8 cellular contexts compared by ENCODE assay signal in genomic region chr5:36734422-36734821, GRCh38.
DNase-seq lines count a peak whose midpoint lies in the region; ATAC-seq, FAIRE-seq and TF ChIP-seq lines count a peak whose summit lies in the region.
"Had no signal": no experiment of that assay in that cellular context is flagged by ENCODE, and none has a peak within 500 bp of the region (broad histone marks: within the 10 kb centered on the region; RNA-seq: fewer than 3 reads in every experiment).

No MANE protein-coding gene starts in this region.

- H4K20me1 ChIP-seq in Loucy (ENCODE audit: insufficient read depth, low read length, poor library complexity, severe bottlenecking) (no peaks in the 10 kb centered on the region), K562 (replicated peaks; ENCODE audit: control insufficient read depth, insufficient read depth, low read length) (no peaks in the 10 kb centered on the region), neural cell (ENCODE audit: insufficient read depth) (no peaks in the 10 kb centered on the region)

- no peaks in the 10 kb centered on the region for H3K9me3 Mint-ChIP-seq in natural killer cell
- H3K9me3 Mint-ChIP-seq: nephron had no signal

- H3K79me2 ChIP-seq in Loucy (ENCODE audit: insufficient read depth, low read length) (no peaks in the 10 kb centered on the region), K562 (ENCODE audit: control insufficient read depth, insufficient read depth, low read length) (no peaks in the 10 kb centered on the region), neural cell (replicated peaks; ENCODE audit: insufficient read depth, low read length) (no peaks in the 10 kb centered on the region)

- in situ Hi-C loops in K562 (cut with MboI), result loop anchor here (10.0 to 25.0 kb wide), 2 partner anchors 210 to 1453 kb away; no protein-coding TSS in a partner anchor

- peak; percentile 41 for TF ChIP-seq CTCF in Loucy (conservative IDR thresholded peaks at IDR 0.05; ENCODE audit: low read length)
- TF ChIP-seq CTCF in K562 (IDR thresholded peaks at IDR 0.05 in 2 of 3, conservative IDR thresholded peaks at IDR 0.05 in 1 of 3; ENCODE audit: insufficient read depth in 2 of 3, low read depth in 1 of 3, low read length in 3 of 3), result peak; percentile 33 to 67 (median 58); a peak in 5 of 6 replicates
- peak; percentile 33 for TF ChIP-seq CTCF in neural cell (IDR thresholded peaks at IDR 0.05; ENCODE audit: poor library complexity, severe bottlenecking)
- TF ChIP-seq CTCF in natural killer cell (IDR thresholded peaks at IDR 0.05), result no peak

- H3K27me3 ChIP-seq in Loucy (ENCODE audit: insufficient read depth, low read length, poor library complexity, severe bottlenecking) (no peaks in the 10 kb centered on the region), K562 (ENCODE audit: control insufficient read depth in 2 of 2, insufficient read depth in 2 of 2, low read length in 2 of 2) (peaks cover 2 to 5% of the 10 kb centered on the region in 2 experiments; a peak in 2 of 5 replicates), neural cell (ENCODE audit: insufficient read depth, low read depth, low read length) (no peaks in the 10 kb centered on the region)

- TF ChIP-seq RAD21 in K562 (CRISPR knock-in tag; conservative IDR thresholded peaks at IDR 0.05 in 1 of 2, IDR thresholded peaks at IDR 0.05 in 1 of 2) (peak; percentile 77 to 80), neural cell (conservative IDR thresholded peaks at IDR 0.05) (peak; percentile 41)

- no peaks in the 10 kb centered on the region for H3K36me3 ChIP-seq in Loucy (ENCODE audit: insufficient read depth, low read length)
- no peaks in the 10 kb centered on the region for H3K36me3 ChIP-seq in K562 (ENCODE audit: control insufficient read depth, insufficient read depth, low read length)
- no peaks in the 10 kb centered on the region for H3K36me3 ChIP-seq in neural cell (ENCODE audit: insufficient read depth, low read length)

- H3K4me2 ChIP-seq in Loucy (ENCODE audit: low read depth, low read length, poor library complexity, severe bottlenecking), result no peak overlapping the region
- H3K4me2 ChIP-seq in K562 (ENCODE audit: insufficient read depth, low read length), result no peak overlapping the region
- no peak overlapping the region for H3K4me2 ChIP-seq in neural cell (ENCODE audit: low read length)

- FAIRE-seq in K562 (lab: Jason Lieb, UNC) (peak; percentile 87), H54 (lab: Jason Lieb, UNC) (no peak)

- H3F3A ChIP-seq in Loucy (ENCODE audit: low read depth) (no peaks in the 10 kb centered on the region), neural cell (ENCODE audit: insufficient read depth, low read length, poor library complexity, severe bottlenecking) (no peaks in the 10 kb centered on the region)

- H3K4me1 Mint-ChIP-seq in natural killer cell, result no peaks in the 10 kb centered on the region

- ATAC-seq in K562 (peak; percentile 86), natural killer cell (no peak), GM21576 (IDR thresholded peaks at IDR 0.05; ENCODE audit: unreplicated experiment) (no peak)

- H3K36me3 Mint-ChIP-seq in natural killer cell, result no peaks in the 10 kb centered on the region

- no peak for TF ChIP-seq EP300 in K562 (IDR thresholded peaks at IDR 0.05; ENCODE audit: low read length)
- TF ChIP-seq EP300 in neural cell (conservative IDR thresholded peaks at IDR 0.05; ENCODE audit: poor library complexity, severe bottlenecking), result no peak

- H3K4me3 Mint-ChIP-seq in natural killer cell, result no peak overlapping the region
- H3K4me3 Mint-ChIP-seq: nephron had no signal

- CTCF ChIA-PET in K562 (lab: Yijun Ruan, JAX; ENCODE audit: low intra/inter-chr PET ratio), result interaction anchor here (0.6 to 2.2 kb wide), 6 partner anchors 136 to 307 kb away, joined by 3 to 12 read pairs (median 4); no protein-coding TSS in a partner anchor

- H3K9ac ChIP-seq in Loucy (ENCODE audit: low read depth, low read length, poor library complexity, severe bottlenecking) (no peak overlapping the region), K562 (ENCODE audit: insufficient read depth in 1 of 2, low read depth in 2 of 2, low read length in 2 of 2) (no peak overlapping the region), neural cell (ENCODE audit: low read length) (no peak overlapping the region)

- H3K27ac ChIP-seq in K562 (ENCODE audit: extremely low read depth, low read depth, low read length), result no peak overlapping the region
- no peak overlapping the region for H3K27ac ChIP-seq in neural cell (ENCODE audit: low read length)

- no peaks in the 10 kb centered on the region for H3K9me3 ChIP-seq in Loucy (ENCODE audit: insufficient read depth, low read depth, low read length)
- no peaks in the 10 kb centered on the region for H3K9me3 ChIP-seq in K562 (replicated peaks; ENCODE audit: control insufficient read depth, insufficient read depth, low read depth, low read length)
- H3K9me3 ChIP-seq in neural cell (ENCODE audit: low read length), result no peaks in the 10 kb centered on the region

- H3K4me3 ChIP-seq in Loucy (ENCODE audit: low read length, poor library complexity, severe bottlenecking) (no peak overlapping the region), K562 (no peak overlapping the region), neural cell (ENCODE audit: low read length) (no peak overlapping the region)

- H3K27me3 Mint-ChIP-seq in natural killer cell (ENCODE audit: low read depth in 2 of 2), result peaks cover 8 to 11% of the 10 kb centered on the region in 2 donors

- no peaks in the 10 kb centered on the region for H3K9me1 ChIP-seq in K562 (ENCODE audit: control insufficient read depth, insufficient read depth, low read length)

- POLR2A ChIA-PET in K562 (lab: Yijun Ruan, JAX), result interaction anchor here (1.0 kb wide), 2 partner anchors 9 to 142 kb away, joined by 4 to 5 read pairs; partner anchors contain the start of gene NIPBL

- 0% methylated on average over 4 of the region's 4 CpGs for WGBS in K562 (ENCODE audit: insufficient coverage, low coverage, missing lambda C conversion rate)

- no peak for TF ChIP-seq POLR2A in K562 (conservative IDR thresholded peaks at IDR 0.05)
- TF ChIP-seq POLR2A in H54 (IDR thresholded peaks at IDR 0.05; ENCODE audit: low read depth, low read length), result no peak

- no peak overlapping the region for H3K27ac Mint-ChIP-seq in natural killer cell
- H3K27ac Mint-ChIP-seq: nephron had no signal

- no peaks in the 10 kb centered on the region for H3K9me2 ChIP-seq in Loucy (replicated peaks; ENCODE audit: low read depth, low read length)
- H3K9me2 ChIP-seq in neural cell (ENCODE audit: insufficient read depth, low read length), result no peaks in the 10 kb centered on the region

- BruUV-seq in K562 (replicated peaks; lab: Mats Ljungman, UMichigan), result no TSS peak

- H3K4me1 ChIP-seq in Loucy (ENCODE audit: insufficient read depth, low read length, poor library complexity, severe bottlenecking) (no peaks in the 10 kb centered on the region), K562 (replicated peaks in 1 of 2; ENCODE audit: control insufficient read depth in 2 of 2, insufficient read depth in 2 of 2, low read length in 2 of 2) (peaks cover 0 to 7% of the 10 kb centered on the region in 2 experiments; a peak in 4 of 5 replicates)

- H2AFZ ChIP-seq in Loucy (ENCODE audit: low read length) (no peak overlapping the region), K562 (ENCODE audit: low read depth, low read length) (no peak overlapping the region), neural cell (ENCODE audit: low read depth, low read length) (no peak overlapping the region)

- intact Hi-C loops in K562 (cut with micrococcal nuclease), result loop anchor here (10.0 kb wide), 2 partner anchors 380 to 1460 kb away; no protein-coding TSS in a partner anchor
- intact Hi-C loops in natural killer cell (cut with micrococcal nuclease), result no loop called here

- DNase-seq in EL (peak; percentile 22), K562 (ENCODE audit: extremely low read depth in 1 of 4, low spot score in 3 of 4) (peak in 2 of 4 experiments; percentile 34 to 70), natural killer cell (no peak), H54 (ENCODE audit: insufficient read length, low spot score) (no peak)

TF ChIP-seq in K562, 482 proteins besides CTCF, POLR2A, EP300 and RAD21 (continues in another document):
- TF ChIP-seq RBM14 (IDR thresholded peaks at IDR 0.05; ENCODE audit: borderline replicate concordance, insufficient read depth, low read depth, low read length) (no peak), PURB (CRISPR knock-in tag; IDR thresholded peaks at IDR 0.05; ENCODE audit: low read depth) (no peak), NR1H2 (CRISPR knock-in tag; IDR thresholded peaks at IDR 0.05) (no peak), WHSC1 (IDR thresholded peaks at IDR 0.05; ENCODE audit: low read length) (no peak), SMC3 (conservative IDR thresholded peaks at IDR 0.05; ENCODE audit: insufficient read depth, low read depth, low read length) (0 out of 2 replicates have a peak, but pooled peaks have one; percentile 16), HMBOX1 (IDR thresholded peaks at IDR 0.05) (0 out of 2 replicates have a peak, but pooled peaks have one; percentile 33)

TF ChIP-seq in neural cell, 6 proteins besides CTCF, POLR2A, EP300 and RAD21 (continues in another document):
- no peak for TF ChIP-seq SMC3 (conservative IDR thresholded peaks at IDR 0.05; ENCODE audit: poor library complexity)
- no peak for TF ChIP-seq EZH2 (IDR thresholded peaks at IDR 0.05; ENCODE audit: borderline replicate concordance, insufficient read depth, low read length, poor library complexity, severe bottlenecking)
- TF ChIP-seq POLR2AphosphoS5 (IDR thresholded peaks at IDR 0.05), result no peak
- no peak for TF ChIP-seq MXI1 (conservative IDR thresholded peaks at IDR 0.05; ENCODE audit: poor library complexity, severe bottlenecking)
- no peak for TF ChIP-seq TAF1 (IDR thresholded peaks at IDR 0.05; ENCODE audit: low read depth)
